ENCODE assay signal across 2 cellular contexts in the genomic region with DNA sequence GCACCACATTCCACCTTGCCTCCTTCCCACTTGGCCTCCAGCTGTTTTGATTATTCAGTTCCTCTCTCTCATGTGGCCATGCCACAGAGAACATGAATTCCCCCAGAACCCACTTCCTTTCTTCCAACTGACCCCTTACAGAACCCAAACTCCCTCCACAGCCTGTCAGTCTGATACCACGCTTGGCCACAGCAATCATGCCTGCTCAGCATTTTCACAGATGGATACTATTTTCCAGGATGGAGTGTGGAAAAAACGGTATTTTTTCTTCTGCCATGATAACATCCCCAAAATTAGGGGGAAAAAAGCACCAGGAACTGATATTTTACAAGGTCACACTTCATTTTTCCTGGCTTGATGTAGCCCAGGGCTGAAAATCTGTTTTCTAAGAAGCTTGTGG.
TF ChIP-seq lines count a peak whose summit lies in the region.

No MANE protein-coding gene starts in this region.

TF ChIP-seq in IMR-90, 13 proteins besides CTCF, POLR2A, EP300 and RAD21:
- TF ChIP-seq FOS (IDR thresholded peaks at IDR 0.05; ENCODE audit: low read depth, low read length) (no peak), MAFK (IDR thresholded peaks at IDR 0.05; ENCODE audit: low read depth, low read length) (peak; percentile 63)
- TF ChIP-seq, protein P1, sequence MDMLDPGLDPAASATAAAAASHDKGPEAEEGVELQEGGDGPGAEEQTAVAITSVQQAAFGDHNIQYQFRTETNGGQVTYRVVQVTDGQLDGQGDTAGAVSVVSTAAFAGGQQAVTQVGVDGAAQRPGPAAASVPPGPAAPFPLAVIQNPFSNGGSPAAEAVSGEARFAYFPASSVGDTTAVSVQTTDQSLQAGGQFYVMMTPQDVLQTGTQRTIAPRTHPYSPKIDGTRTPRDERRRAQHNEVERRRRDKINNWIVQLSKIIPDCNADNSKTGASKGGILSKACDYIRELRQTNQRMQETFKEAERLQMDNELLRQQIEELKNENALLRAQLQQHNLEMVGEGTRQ (IDR thresholded peaks at IDR 0.05; ENCODE audit: low read depth, low read length): no peak
TF ChIP-seq in IMR-90: peak in this region for 1.

TF ChIP-seq in H1, 55 proteins besides CTCF, POLR2A, EP300 and RAD21:
- TF ChIP-seq PHF8 (conservative IDR thresholded peaks at IDR 0.05; ENCODE audit: low read depth, low read length) (no peak), TAF1 (IDR thresholded peaks at IDR 0.05; ENCODE audit: low read depth, low read length) (no peak), HDAC2 (IDR thresholded peaks at IDR 0.05; ENCODE audit: borderline replicate concordance in 1 of 2, low read depth in 2 of 2, low read length in 2 of 2) (no peak), SRF (IDR thresholded peaks at IDR 0.05; ENCODE audit: low read depth, low read length) (no peak), EGR1 (IDR thresholded peaks at IDR 0.05; ENCODE audit: borderline replicate concordance, low read depth, low read length) (no peak), MAFK (IDR thresholded peaks at IDR 0.05; ENCODE audit: low read depth, low read length) (0 out of 2 replicates have a peak, but pooled peaks have one; percentile 30), CEBPB (IDR thresholded peaks at IDR 0.05; ENCODE audit: low read depth, low read length) (no peak), CHD1 (IDR thresholded peaks at IDR 0.05; ENCODE audit: low read depth, low read length) (no peak)
TF ChIP-seq in H1: peak in this region for 1.
